In genomic region chr1:243473281-243474210, GRCh38 we compare ENCODE assay signal across 8 cellular contexts.
DNase-seq lines count a peak whose midpoint lies in the region; ATAC-seq and TF ChIP-seq lines count a peak whose summit lies in the region.

No MANE protein-coding gene starts in this region.

- intact Hi-C loops in ascending aorta (cut with DNase I): no loop called here

- peaks cover 8% of the 10 kb centered on the region for H3K4me1 Mint-ChIP-seq in activated CD8-positive, alpha-beta memory T cell treated with anti-CD3 and anti-CD28 coated beads, Interleukin-2, amount 10 ng/mL, durations not matched to agents 7 days and 5 days

- 28% methylated on average over 15 of the region's 15 CpGs for WGBS in tibial nerve, 2 donors

- H3K27ac ChIP-seq in ascending aorta (no peak overlapping the region), tibial nerve (peak overlapping the region in 1 of 4 donors; percentile 49)

- TF ChIP-seq POLR2A in tibial nerve (IDR thresholded peaks at IDR 0.05): no peak

- peaks cover 3% of the 10 kb centered on the region for H3K36me3 Mint-ChIP-seq in activated CD8-positive, alpha-beta memory T cell treated with anti-CD3 and anti-CD28 coated beads, Interleukin-2, amount 10 ng/mL, durations not matched to agents 7 days and 5 days

- H3K4me3 Mint-ChIP-seq in activated CD8-positive, alpha-beta memory T cell treated with anti-CD3 and anti-CD28 coated beads, Interleukin-2, amount 10 ng/mL, durations not matched to agents 7 days and 5 days: peak overlapping the region; percentile 75

- H3K36me3 ChIP-seq in ascending aorta (peaks cover 0 to 4% of the 10 kb centered on the region in 2 donors), tibial nerve (peaks cover 0 to 15% (median 0%) of the 10 kb centered on the region in 3 donors)

- peak overlapping the region; percentile 79 for H3K27ac Mint-ChIP-seq in activated CD8-positive, alpha-beta memory T cell treated with anti-CD3 and anti-CD28 coated beads, Interleukin-2, amount 10 ng/mL, durations not matched to agents 7 days and 5 days

- H3K9me3 ChIP-seq in ascending aorta (no peaks in the 10 kb centered on the region), tibial nerve (no peaks in the 10 kb centered on the region)

- H3K27me3 ChIP-seq in ascending aorta (no peaks in the 10 kb centered on the region), tibial nerve (no peaks in the 10 kb centered on the region)

- ATAC-seq in activated CD8-positive, alpha-beta memory T cell treated with anti-CD3 and anti-CD28 coated beads, Interleukin-2, amount 10 ng/mL, durations not matched to agents 7 days and 5 days: no peak
- ATAC-seq in left lobe of liver (peak; percentile 43), GM19351 (IDR thresholded peaks at IDR 0.05; ENCODE audit: unreplicated experiment) (no peak), HG03354 (IDR thresholded peaks at IDR 0.05; ENCODE audit: poor library complexity, severe bottlenecking, unreplicated experiment) (no peak), HG02588 (IDR thresholded peaks at IDR 0.05; ENCODE audit: unreplicated experiment) (no peak)

- no peaks in the 10 kb centered on the region for H3K9me3 Mint-ChIP-seq in activated CD8-positive, alpha-beta memory T cell treated with anti-CD3 and anti-CD28 coated beads, Interleukin-2, amount 10 ng/mL, durations not matched to agents 7 days and 5 days (ENCODE audit: low read depth)

- CTCF ChIA-PET in activated CD8-positive, alpha-beta memory T cell treated with anti-CD3 and anti-CD28 coated beads, Interleukin-2, amount 10 ng/mL, durations not matched to agents 7 days and 5 days (lab: Charles Lee): no interaction called here

- TF ChIP-seq EP300 in tibial nerve (IDR thresholded peaks at IDR 0.05): no peak

- H3K4me1 ChIP-seq in ascending aorta: no peaks in the 10 kb centered on the region
- H3K4me1 ChIP-seq in tibial nerve: peaks cover 0 to 29% (median 3%) of the 10 kb centered on the region in 4 donors

- no peak for TF ChIP-seq CTCF in ascending aorta (IDR thresholded peaks at IDR 0.05)
- TF ChIP-seq CTCF in tibial nerve (IDR thresholded peaks at IDR 0.05): no peak

- DNase-seq in activated CD8-positive, alpha-beta memory T cell treated with anti-CD3 and anti-CD28 coated beads, Interleukin-2, amount 10 ng/mL, durations not matched to agents 7 days and 5 days: no peak
- DNase-seq in activated CD8-positive, alpha-beta memory T cell treated with anti-CD3 and anti-CD28 coated beads, Interleukin-2, amount 50 U/mL, for 4 hours: no peak
- DNase-seq in ascending aorta (ENCODE audit: low spot score in 2 of 2) (no peak), left lobe of liver (ENCODE audit: low spot score) (no peak), tibial nerve (ENCODE audit: low spot score in 2 of 2) (no peak)

- H3K4me3 ChIP-seq in ascending aorta: peak overlapping the region; percentile 30 to 55
- peak overlapping the region; percentile 1 to 35 (median 18) for H3K4me3 ChIP-seq in tibial nerve

- H3K27me3 Mint-ChIP-seq in activated CD8-positive, alpha-beta memory T cell treated with anti-CD3 and anti-CD28 coated beads, Interleukin-2, amount 10 ng/mL, durations not matched to agents 7 days and 5 days: no peaks in the 10 kb centered on the region
